Comparison of ENCODE assay signal across 27 cellular contexts in the genomic region with DNA sequence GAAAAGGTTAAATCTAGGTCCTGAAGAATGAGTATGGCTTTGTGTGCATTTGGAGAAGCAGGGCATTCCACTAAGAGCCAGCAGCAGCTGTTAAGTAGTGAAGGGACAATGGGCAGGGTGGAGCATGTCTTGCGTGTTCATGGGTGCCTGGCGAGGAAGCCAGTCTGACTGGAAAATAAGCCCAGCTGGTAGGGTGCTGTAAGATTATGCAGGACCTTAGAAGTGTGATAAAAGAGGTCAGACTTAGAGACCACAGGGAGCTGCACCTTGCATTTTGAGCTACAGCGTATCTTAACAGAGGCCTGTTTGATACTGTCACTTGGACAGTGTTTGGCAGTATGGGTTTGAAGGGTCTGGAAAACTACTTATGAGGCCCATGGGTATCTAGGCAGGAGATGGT.
A peak's percentile ranks its signal among the peaks of the same experiment; 100 is the strongest.
DNase-seq lines count a peak whose midpoint lies in the region; ATAC-seq, FAIRE-seq and TF ChIP-seq lines count a peak whose summit lies in the region.
"Had no signal": no experiment of that assay in that cellular context is flagged by ENCODE, and none has a peak within 500 bp of the region (broad histone marks: within the 10 kb centered on the region; RNA-seq: fewer than 3 reads in every experiment).

No MANE protein-coding gene starts in this region.

- H3K9ac ChIP-seq in HepG2 (ENCODE audit: insufficient read depth, low read depth, low read length) (no peak overlapping the region), endodermal cell (ENCODE audit: extremely low read depth, low read length, poor library complexity, severe bottlenecking) (no peak overlapping the region)

- H3K9me3 ChIP-seq in HepG2 (ENCODE audit: low read length) (no peaks in the 10 kb centered on the region), right lobe of liver (no peaks in the 10 kb centered on the region), endodermal cell (ENCODE audit: control insufficient read depth, low read length) (peaks cover 16% of the 10 kb centered on the region)
- H3K9me3 ChIP-seq: ascending aorta, BE2C, Caco-2, ovary, tibial artery had no signal

- intact Hi-C loops in HepG2 (cut with micrococcal nuclease; ENCODE audit: unreplicated experiment) = no loop called here
- intact Hi-C loops in right lobe of liver (cut with DNase I) = no loop called here

- in situ Hi-C loops in HepG2 (cut with HindIII; ENCODE audit: extremely low pct_ligation_motif_present, low pct_unique_long_range_greater_than_20kb) = no loop called here

- H3K79me2 ChIP-seq in HepG2 (ENCODE audit: insufficient read depth, low read length) = no peaks in the 10 kb centered on the region

- TF ChIP-seq EP300 in HepG2 (IDR thresholded peaks at IDR 0.05; ENCODE audit: low read depth in 2 of 2, low read length in 2 of 2) (no peak), HepG2 (CRISPR knock-in tag; IDR thresholded peaks at IDR 0.05; ENCODE audit: borderline replicate concordance) (no peak)

- H3K4me1 ChIP-seq in HepG2 (ENCODE audit: insufficient read depth, low read length) (peaks cover 38% of the 10 kb centered on the region), right lobe of liver (peaks cover 0 to 17% (median 8%) of the 10 kb centered on the region in 4 donors), endodermal cell (ENCODE audit: control insufficient read depth, insufficient read depth, low read length) (peaks cover 24% of the 10 kb centered on the region)
- H3K4me1 ChIP-seq: BE2C had no signal

- no peaks in the 10 kb centered on the region for H3K27me3 ChIP-seq in HepG2 (ENCODE audit: control insufficient read depth in 1 of 2, insufficient read depth in 2 of 2, low read length in 2 of 2)
- no peaks in the 10 kb centered on the region for H3K27me3 ChIP-seq in right lobe of liver
- no peaks in the 10 kb centered on the region for H3K27me3 ChIP-seq in endodermal cell (ENCODE audit: control insufficient read depth, insufficient read depth, low read length, poor library complexity, severe bottlenecking)
- H3K27me3 ChIP-seq: ascending aorta, BE2C, ovary, tibial artery had no signal

- H4K20me1 ChIP-seq in HepG2 (ENCODE audit: insufficient read depth, low read length) = no peaks in the 10 kb centered on the region

- H3K4me1 Mint-ChIP-seq in endodermal cell = peaks cover 67% of the 10 kb centered on the region
- H3K4me1 Mint-ChIP-seq in osteocyte (ENCODE audit: unreplicated experiment) = peaks cover 30% of the 10 kb centered on the region
- H3K4me1 Mint-ChIP-seq: central memory CD8-positive, alpha-beta T cell; IgD-negative memory B cell had no signal

- H3K27ac ChIP-seq in HepG2 (ENCODE audit: extremely low read length, insufficient read depth, low read length) (no peak overlapping the region), right lobe of liver (peak overlapping the region in 1 of 3 donors; percentile 11), endodermal cell (ENCODE audit: low read depth, low read length) (no peak overlapping the region)
- H3K27ac ChIP-seq: ascending aorta, ovary had no signal

- H3K4me3 Mint-ChIP-seq in endodermal cell (no peak overlapping the region), osteocyte (ENCODE audit: unreplicated experiment) (no peak overlapping the region)
- H3K4me3 Mint-ChIP-seq: activated B cell treated with CpG ODN at 0.5 μM for 24 hours; activated naive CD8-positive, alpha-beta T cell treated with anti-CD3 and anti-CD28 coated beads for 36 hours; central memory CD8-positive, alpha-beta T cell; IgD-negative memory B cell; natural killer cell treated with Interleukin-12 subunit alpha and Interleukin-12 subunit beta and Interleukin-15 and Interleukin-18, amount 100 ng/mL, for 72 hours; stimulated activated naive CD8-positive, alpha-beta T cell treated with anti-CD3 and anti-CD28 coated beads, Interleukin-15, Interleukin-2, amounts not matched to agents 100 ng/mL and 50 ng/mL, for 24 hours had no signal

- peaks cover 7% of the 10 kb centered on the region for H3K9me3 Mint-ChIP-seq in endodermal cell
- H3K9me3 Mint-ChIP-seq in osteocyte (ENCODE audit: unreplicated experiment) = peaks cover 4% of the 10 kb centered on the region
- H3K9me3 Mint-ChIP-seq: central memory CD8-positive, alpha-beta T cell; natural killer cell treated with Interleukin-12 subunit alpha and Interleukin-12 subunit beta and Interleukin-15 and Interleukin-18, amount 100 ng/mL, for 72 hours had no signal

- ATAC-seq in HepG2 = peak; percentile 37
- no peak for ATAC-seq in right lobe of liver
- ATAC-seq in GM18909 (IDR thresholded peaks at IDR 0.05; ENCODE audit: poor library complexity, unreplicated experiment) = no peak
- ATAC-seq: natural killer cell treated with Interleukin-12 subunit alpha and Interleukin-12 subunit beta and Interleukin-15 and Interleukin-18, amount 100 ng/mL, for 72 hours; right cardiac atrium; Right ventricle myocardium inferior had no signal

- no TSS peak for BruUV-seq in HepG2 (replicated peaks; lab: Mats Ljungman, UMichigan)

- H3K36me3 ChIP-seq in HepG2 (replicated peaks in 1 of 2; ENCODE audit: control insufficient read depth in 1 of 2, insufficient read depth in 2 of 2, low read length in 2 of 2) (no peaks in the 10 kb centered on the region), right lobe of liver (no peaks in the 10 kb centered on the region), endodermal cell (ENCODE audit: control insufficient read depth, insufficient read depth, low read length) (no peaks in the 10 kb centered on the region)
- H3K36me3 ChIP-seq: ascending aorta, BE2C, ovary, tibial artery had no signal

- 96% methylated on average over 3 of the region's 3 CpGs for WGBS in HepG2 (ENCODE audit: low lambda C conversion rate)
- WGBS in right lobe of liver (ENCODE audit: insufficient coverage, low coverage, low lambda C conversion rate, missing lambda C conversion rate) = 100% methylated on average over 2 of the region's 3 CpGs
- whole genome bisulfite sequencing in endodermal cell (ENCODE audit: insufficient coverage in 1 of 2, insufficient read length in 1 of 2), 2 experiments = 63 to 96% methylated on average over 1 to 3 of the region's 3 CpGs

- TF ChIP-seq RAD21 in HepG2 (CRISPR knock-in tag; IDR thresholded peaks at IDR 0.05) = no peak

- H3K27ac Mint-ChIP-seq in endodermal cell (peak overlapping the region; percentile 1), osteocyte (ENCODE audit: unreplicated experiment) (no peak overlapping the region)
- H3K27ac Mint-ChIP-seq: activated B cell treated with CpG ODN at 0.5 μM for 24 hours; activated naive CD8-positive, alpha-beta T cell treated with anti-CD3 and anti-CD28 coated beads for 36 hours; IgD-negative memory B cell; natural killer cell treated with Interleukin-12 subunit alpha and Interleukin-12 subunit beta and Interleukin-15 and Interleukin-18, amount 100 ng/mL, for 72 hours; stimulated activated naive CD8-positive, alpha-beta T cell treated with anti-CD3 and anti-CD28 coated beads, Interleukin-15, Interleukin-2, amounts not matched to agents 100 ng/mL and 50 ng/mL, for 24 hours had no signal

- H3K4me3 ChIP-seq in HepG2 (replicated peaks in 1 of 3; ENCODE audit: insufficient read depth in 1 of 3, low read depth in 2 of 3, low read length in 3 of 3) (no peak overlapping the region), right lobe of liver (no peak overlapping the region), endodermal cell (ENCODE audit: low read length) (peak overlapping the region; percentile 4)
- H3K4me3 ChIP-seq: ascending aorta, ovary, tibial artery had no signal

- no peak overlapping the region for H3K4me2 ChIP-seq in HepG2 (ENCODE audit: low read depth, low read length)

- POLR2A ChIA-PET in HepG2 (lab: Yijun Ruan, JAX) = interaction anchor here (1.6 kb wide), 1 partner anchor 25 kb away, joined by 5 read pairs; no protein-coding TSS in a partner anchor

- TF ChIP-seq CTCF in HepG2 (CRISPR knock-in tag; IDR thresholded peaks at IDR 0.05) (no peak), right lobe of liver (IDR thresholded peaks at IDR 0.05) (no peak), endodermal cell (conservative IDR thresholded peaks at IDR 0.05) (no peak), osteocyte (IDR thresholded peaks at IDR 0.05) (no peak)

- H2AFZ ChIP-seq in HepG2 (ENCODE audit: low read length) = no peak overlapping the region

- no peak for DNase-seq in HepG2 (ENCODE audit: low spot score)
- DNase-seq in right lobe of liver = no peak
- DNase-seq in endodermal cell = no peak
- peak; percentile 45 for DNase-seq in myocyte (ENCODE audit: low read depth)
- no peak for DNase-seq in T-helper 9 cell
- DNase-seq in osteocyte (ENCODE audit: extremely low spot score, unreplicated experiment) = no peak
- DNase-seq in activated CD8-positive, alpha-beta memory T cell treated with anti-CD3 and anti-CD28 coated beads, Interleukin-2, amount 50 U/mL, for 48 hours = no peak
- DNase-seq: activated B cell treated with CpG ODN at 0.5 μM for 24 hours; activated naive CD8-positive, alpha-beta T cell treated with anti-CD3 and anti-CD28 coated beads for 36 hours; BE2C; Caco-2; head of caudate nucleus; NCI-H1092 treated with DMSO at 0.1 percent for 48 hours; NCI-H1930; NCI-H82; ovary; right cardiac atrium; tibial artery had no signal

- CTCF ChIA-PET in HepG2 (lab: Yijun Ruan, JAX; ENCODE audit: low intra/inter-chr PET ratio, low total read pairs) = no interaction called here

- FAIRE-seq in HepG2 (lab: Jason Lieb, UNC) = peak; percentile 37
- FAIRE-seq: A204.1, GM12892 had no signal

- TF ChIP-seq POLR2A in HepG2 (IDR thresholded peaks at IDR 0.05; ENCODE audit: insufficient read depth in 1 of 2, low read depth in 2 of 2, low read length in 2 of 2) = no peak
- TF ChIP-seq POLR2A in right lobe of liver (IDR thresholded peaks at IDR 0.05) = no peak

- H3K27me3 Mint-ChIP-seq in endodermal cell (ENCODE audit: insufficient read depth) (no peaks in the 10 kb centered on the region), osteocyte (ENCODE audit: unreplicated experiment) (no peaks in the 10 kb centered on the region)
- H3K27me3 Mint-ChIP-seq: activated B cell treated with CpG ODN at 0.5 μM for 24 hours; central memory CD8-positive, alpha-beta T cell; IgD-negative memory B cell; natural killer cell treated with Interleukin-12 subunit alpha and Interleukin-12 subunit beta and Interleukin-15 and Interleukin-18, amount 100 ng/mL, for 72 hours; stimulated activated naive CD8-positive, alpha-beta T cell treated with anti-CD3 and anti-CD28 coated beads, Interleukin-15, Interleukin-2, amounts not matched to agents 100 ng/mL and 50 ng/mL, for 24 hours had no signal

- peaks cover 2% of the 10 kb centered on the region for H3K36me3 Mint-ChIP-seq in endodermal cell (ENCODE audit: low read depth)
- peaks cover 3% of the 10 kb centered on the region for H3K36me3 Mint-ChIP-seq in osteocyte (ENCODE audit: unreplicated experiment)
- H3K36me3 Mint-ChIP-seq: activated naive CD8-positive, alpha-beta T cell treated with anti-CD3 and anti-CD28 coated beads for 36 hours; IgD-negative memory B cell; natural killer cell treated with Interleukin-12 subunit alpha and Interleukin-12 subunit beta and Interleukin-15 and Interleukin-18, amount 100 ng/mL, for 72 hours had no signal

TF ChIP-seq in HepG2, 621 proteins besides CTCF, POLR2A, EP300 and RAD21 (continues in another document):
- TF ChIP-seq ZNF724P (CRISPR knock-in tag; IDR thresholded peaks at IDR 0.05; ENCODE audit: borderline replicate concordance) = no peak
- TF ChIP-seq U2AF2 (IDR thresholded peaks at IDR 0.05; ENCODE audit: low read depth, low read length) = no peak
- TF ChIP-seq ETV6 (CRISPR knock-in tag; conservative IDR thresholded peaks at IDR 0.05) = no peak
- no peak for TF ChIP-seq NCOA5 (CRISPR knock-in tag; IDR thresholded peaks at IDR 0.05)
